8 cellular contexts compared by ENCODE assay signal in the genomic region with DNA sequence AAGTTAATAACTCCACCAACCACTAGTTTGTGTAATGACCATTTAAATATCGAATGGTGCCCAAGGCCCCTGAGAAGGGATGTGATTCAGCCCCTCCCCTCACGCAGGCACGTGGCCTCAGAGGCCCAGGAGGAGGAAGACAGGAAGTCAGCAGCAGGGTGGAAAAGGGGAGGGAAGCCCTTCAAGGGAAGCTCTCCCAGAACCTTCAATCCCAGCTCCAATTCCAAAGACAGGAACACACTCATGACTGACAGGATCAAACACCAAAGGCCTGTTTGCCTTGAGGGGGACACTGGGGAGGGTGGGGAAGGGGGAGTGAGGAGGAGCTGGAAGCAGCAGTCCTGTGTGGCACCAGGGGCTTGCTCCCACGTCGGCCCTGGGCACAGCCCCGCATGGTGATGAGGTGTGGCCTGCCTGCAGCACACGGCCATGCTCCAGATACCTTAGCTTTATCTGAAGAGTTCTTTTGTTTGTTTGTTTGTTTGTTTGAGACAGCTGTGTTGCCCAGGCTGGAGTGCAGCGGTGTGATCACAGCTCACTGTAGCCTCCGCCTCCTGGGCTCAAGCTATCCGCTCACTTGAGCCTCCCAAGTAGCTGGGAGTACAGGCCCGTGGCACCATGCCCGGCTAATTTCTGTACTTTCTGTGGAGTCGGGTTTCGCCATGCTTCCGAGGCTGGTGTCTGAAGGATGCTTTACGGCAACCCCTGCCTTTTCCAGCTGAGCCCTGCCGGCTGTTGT.
DNase-seq lines count a peak whose midpoint lies in the region; ATAC-seq and TF ChIP-seq lines count a peak whose summit lies in the region.

No MANE protein-coding gene starts in this region.

- peaks cover 14% of the 10 kb centered on the region for H3K27me3 Mint-ChIP-seq in HFFc6 (ENCODE audit: insufficient read depth)

- no peaks in the 10 kb centered on the region; the same call in 1 of the 2 replicates for H3K9me3 Mint-ChIP-seq in HFFc6

- peak; percentile 61 for DNase-seq in AG09319 (ENCODE audit: extremely low read depth, low read depth)
- no peak for DNase-seq in HFFc6
- peak; percentile 51 for DNase-seq in SK-N-DZ (ENCODE audit: low spot score)
- peak; percentile 76 for DNase-seq in fibroblast of the aortic adventitia (ENCODE audit: low read depth)
- DNase-seq in retina, result peak; percentile 56
- no peak for DNase-seq in SKM-1 (lab: John Stamatoyannopoulos, UW; ENCODE audit: unreplicated experiment)

- ATAC-seq in GM18519 (IDR thresholded peaks at IDR 0.05; ENCODE audit: low FRiP score, unreplicated experiment), result no peak
- ATAC-seq in GM19463 (IDR thresholded peaks at IDR 0.05; ENCODE audit: unreplicated experiment), result no peak

- no peak overlapping the region for H3K4me3 ChIP-seq in fibroblast of the aortic adventitia (ENCODE audit: low read depth, low read length)

- peaks cover 53% of the 10 kb centered on the region for H3K36me3 Mint-ChIP-seq in HFFc6 (ENCODE audit: low read depth)

- peaks cover 96% of the 10 kb centered on the region for H3K4me1 Mint-ChIP-seq in HFFc6 (ENCODE audit: low read depth)

- TF ChIP-seq CTCF in AG09319 (IDR thresholded peaks at IDR 0.05; ENCODE audit: low read depth, low read length) (no peak), HFFc6 (IDR thresholded peaks at IDR 0.05) (no peak), fibroblast of the aortic adventitia (IDR thresholded peaks at IDR 0.05; ENCODE audit: insufficient read depth, low read length) (no peak)

- peak overlapping the region; percentile 70 for H3K4me3 Mint-ChIP-seq in HFFc6

- peak overlapping the region; percentile 99 for H3K27ac Mint-ChIP-seq in HFFc6

Comparison
In these comparisons a context has a peak if more than half of its experiments do, and no peak if none do; other contexts are left out.
1. DNase-seq: peak in AG09319 (single experiment), SK-N-DZ (single experiment), fibroblast of the aortic adventitia (single experiment) and retina (single experiment); none in HFFc6 (single experiment) and SKM-1 (single experiment).